In the genomic region with DNA sequence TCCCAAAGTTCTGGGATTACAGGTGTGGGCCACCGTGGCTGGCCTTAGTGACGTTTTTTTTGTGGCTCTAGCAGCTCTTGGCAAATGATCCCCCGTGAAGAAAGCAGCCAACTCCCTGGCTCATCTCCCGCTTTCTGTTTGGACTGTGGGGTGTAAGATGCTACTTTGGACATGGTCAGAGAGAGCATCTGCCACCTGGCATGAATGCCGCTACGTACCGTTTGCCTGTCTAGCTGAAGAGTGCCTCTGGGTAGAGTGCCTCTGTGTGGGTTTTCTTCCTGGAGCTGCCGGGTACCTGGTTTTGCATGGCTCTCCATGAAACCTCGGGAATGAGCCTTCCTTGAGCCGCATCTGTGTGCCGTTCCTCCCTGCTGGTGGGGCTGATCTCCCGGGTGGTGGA, we compare ENCODE assay signal across 20 cellular contexts. TPM values are rescaled to one million over a fixed set of nuclear protein-coding genes. Genes with fewer than 3 reads are reported as not detected.
A peak's percentile ranks its signal among the peaks of the same experiment; 100 is the strongest.
DNase-seq lines count a peak whose midpoint lies in the region; ATAC-seq and TF ChIP-seq lines count a peak whose summit lies in the region.
"Had no signal": no experiment of that assay in that cellular context is flagged by ENCODE, and none has a peak within 500 bp of the region (broad histone marks: within the 10 kb centered on the region; RNA-seq: fewer than 3 reads in every experiment).

No MANE protein-coding gene starts in this region.

- H3K36me3 ChIP-seq in fibroblast of lung (ENCODE audit: control insufficient read depth, insufficient read depth, low read length) (peaks cover 32% of the 10 kb centered on the region), skeletal muscle satellite cell (ENCODE audit: insufficient read depth, low read length) (peaks cover 74% of the 10 kb centered on the region)

- peaks cover 19% of the 10 kb centered on the region for H3K79me2 ChIP-seq in fibroblast of lung (ENCODE audit: control insufficient read depth, insufficient read depth, low read length)

- H3K4me3 ChIP-seq in fibroblast of lung (replicated peaks in 1 of 4; ENCODE audit: control extremely low read depth in 1 of 4, insufficient read depth in 1 of 4, low read depth in 3 of 4, low read length in 4 of 4) (no peak overlapping the region), skeletal muscle satellite cell (ENCODE audit: low read length) (no peak overlapping the region)
- H3K4me3 ChIP-seq: BLaER1 treated with 17β-estradiol and CSF1 and Interleukin-3, amounts not matched to agents 10 nM and 100 nM; body of pancreas; pancreas; upper lobe of left lung had no signal

- peaks cover 8% of the 10 kb centered on the region for H3K4me1 ChIP-seq in fibroblast of lung (ENCODE audit: control insufficient read depth, extremely low read depth, insufficient read depth, low read length)
- peaks cover 36% of the 10 kb centered on the region for H3K4me1 ChIP-seq in skeletal muscle satellite cell (ENCODE audit: control insufficient read depth, insufficient read depth, low read length)
- H3K4me1 ChIP-seq: body of pancreas, pancreas had no signal

- no peak overlapping the region for H3K27ac Mint-ChIP-seq in T-helper 17 cell
- H3K27ac Mint-ChIP-seq: stimulated activated effector memory CD8-positive, alpha-beta T cell treated with anti-CD3 and anti-CD28 coated beads, Interleukin-12 subunit alpha, Interleukin-12 subunit beta, amount 100 ng/mL, for 72 hours had no signal

- ATAC-seq in T-helper 17 cell (no peak), GM21515 (IDR thresholded peaks at IDR 0.05; ENCODE audit: unreplicated experiment) (no peak)
- ATAC-seq: stimulated activated effector memory CD8-positive, alpha-beta T cell treated with anti-CD3 and anti-CD28 coated beads, Interleukin-12 subunit alpha, Interleukin-12 subunit beta, amount 100 ng/mL, for 72 hours had no signal

- H3K9ac ChIP-seq in fibroblast of lung (ENCODE audit: insufficient read depth, low read length) = no peak overlapping the region
- peak overlapping the region; percentile 28 for H3K9ac ChIP-seq in skeletal muscle satellite cell (ENCODE audit: low read depth, low read length)

- H3K36me3 Mint-ChIP-seq in T-helper 17 cell (ENCODE audit: low read depth) = peaks cover 6% of the 10 kb centered on the region

- TF ChIP-seq CTCF in fibroblast of lung (conservative IDR thresholded peaks at IDR 0.05 in 1 of 2, IDR thresholded peaks at IDR 0.05 in 1 of 2; ENCODE audit: low read depth in 1 of 2, low read length in 2 of 2) = no peak

- DNase-seq in NCI-H2029 treated with DMSO at 0.1 percent for 48 hours (lab: John Stamatoyannopoulos, UW) (peak; percentile 24), NCI-H2029 (lab: John Stamatoyannopoulos, UW) (no peak), T-helper 17 cell (no peak), fibroblast of lung (ENCODE audit: low read depth in 2 of 2) (no peak), cortex of kidney (lab: John Stamatoyannopoulos, UW) (no peak), SKM-1 (lab: John Stamatoyannopoulos, UW; ENCODE audit: unreplicated experiment) (no peak)
- DNase-seq: activated CD4-positive, alpha-beta T cell treated with anti-CD3 and anti-CD28 coated beads, Interleukin-2, amount 50 U/mL, for 48 hours; activated naive CD4-positive, alpha-beta T cell treated with anti-CD3 and anti-CD28 coated beads, Interleukin-2, amount 50 U/mL, for 16 hours; activated T-cell treated with anti-CD3 and anti-CD28 coated beads, Interleukin-2, amount 50 U/mL, for 1 hour; effector CD4-positive, alpha-beta T cell; KBM-7; NCI-H1048; RPMI8226 had no signal

- peak overlapping the region; percentile 1 for H3K4me3 Mint-ChIP-seq in T-helper 17 cell
- H3K4me3 Mint-ChIP-seq: stimulated activated effector memory CD8-positive, alpha-beta T cell treated with anti-CD3 and anti-CD28 coated beads, Interleukin-12 subunit alpha, Interleukin-12 subunit beta, amount 100 ng/mL, for 72 hours had no signal

- no peaks in the 10 kb centered on the region for H3K27me3 Mint-ChIP-seq in T-helper 17 cell

- H3K9me3 ChIP-seq in T-helper 17 cell (ENCODE audit: control insufficient read depth, low read length, poor library complexity, severe bottlenecking) = no peaks in the 10 kb centered on the region
- no peaks in the 10 kb centered on the region for H3K9me3 ChIP-seq in fibroblast of lung (ENCODE audit: control insufficient read depth, insufficient read depth, low read depth, low read length)
- H3K9me3 ChIP-seq in skeletal muscle satellite cell (replicated peaks; ENCODE audit: low read length) = no peaks in the 10 kb centered on the region
- H3K9me3 ChIP-seq: BLaER1 treated with 17β-estradiol and CSF1 and Interleukin-3, amounts not matched to agents 10 nM and 100 nM; body of pancreas; pancreas; upper lobe of left lung had no signal

- no peak overlapping the region for H2AFZ ChIP-seq in fibroblast of lung (ENCODE audit: low read length)

- peak overlapping the region; percentile 14 for H3K27ac ChIP-seq in fibroblast of lung (ENCODE audit: insufficient read depth, low read length)
- H3K27ac ChIP-seq: BLaER1 treated with 17β-estradiol and CSF1 and Interleukin-3, amounts not matched to agents 10 nM and 100 nM; body of pancreas; pancreas had no signal

- H4K20me1 ChIP-seq in fibroblast of lung (ENCODE audit: control insufficient read depth, extremely low read depth, insufficient read depth, low read length) = no peaks in the 10 kb centered on the region

- no peak overlapping the region for H3K4me2 ChIP-seq in fibroblast of lung (ENCODE audit: extremely low read depth, insufficient read depth, low read length)
- H3K4me2 ChIP-seq in skeletal muscle satellite cell (ENCODE audit: low read length) = peak overlapping the region; percentile 53

- H3K4me1 Mint-ChIP-seq in T-helper 17 cell = peaks cover 7% of the 10 kb centered on the region

- H3K27me3 ChIP-seq in fibroblast of lung (ENCODE audit: control insufficient read depth, insufficient read depth, low read length) (no peaks in the 10 kb centered on the region), skeletal muscle satellite cell (ENCODE audit: control insufficient read depth, insufficient read depth, low read length) (no peaks in the 10 kb centered on the region)
- H3K27me3 ChIP-seq: BLaER1 treated with 17β-estradiol and CSF1 and Interleukin-3, amounts not matched to agents 10 nM and 100 nM; body of pancreas; pancreas; upper lobe of left lung had no signal

RNA-seq across cellular contexts. Expression of a gene that starts 34.3 kb away (rescaled TPM):
- total RNA-seq in T-helper 17 cell (100 to 1,000 TPM; 259 to 267 TPM), fibroblast of lung (34.9 and 45.4 TPM in 2 replicates)
- polyA plus RNA-seq in fibroblast of lung = 67.3 and 88.6 TPM in 2 replicates
- 39.3 and 52.2 TPM in 2 replicates for polyA plus RNA-seq in fibroblast of lung (2012)
- polyA minus RNA-seq in fibroblast of lung (ENCODE audit: low replicate concordance) = 30.5 and 37.9 TPM in 2 replicates
- total RNA-seq in skeletal muscle satellite cell (2012; rRNA removed) = 48.9 and 55.9 TPM in 2 replicates
